16 cellular contexts compared by ENCODE assay signal in the genomic region with DNA sequence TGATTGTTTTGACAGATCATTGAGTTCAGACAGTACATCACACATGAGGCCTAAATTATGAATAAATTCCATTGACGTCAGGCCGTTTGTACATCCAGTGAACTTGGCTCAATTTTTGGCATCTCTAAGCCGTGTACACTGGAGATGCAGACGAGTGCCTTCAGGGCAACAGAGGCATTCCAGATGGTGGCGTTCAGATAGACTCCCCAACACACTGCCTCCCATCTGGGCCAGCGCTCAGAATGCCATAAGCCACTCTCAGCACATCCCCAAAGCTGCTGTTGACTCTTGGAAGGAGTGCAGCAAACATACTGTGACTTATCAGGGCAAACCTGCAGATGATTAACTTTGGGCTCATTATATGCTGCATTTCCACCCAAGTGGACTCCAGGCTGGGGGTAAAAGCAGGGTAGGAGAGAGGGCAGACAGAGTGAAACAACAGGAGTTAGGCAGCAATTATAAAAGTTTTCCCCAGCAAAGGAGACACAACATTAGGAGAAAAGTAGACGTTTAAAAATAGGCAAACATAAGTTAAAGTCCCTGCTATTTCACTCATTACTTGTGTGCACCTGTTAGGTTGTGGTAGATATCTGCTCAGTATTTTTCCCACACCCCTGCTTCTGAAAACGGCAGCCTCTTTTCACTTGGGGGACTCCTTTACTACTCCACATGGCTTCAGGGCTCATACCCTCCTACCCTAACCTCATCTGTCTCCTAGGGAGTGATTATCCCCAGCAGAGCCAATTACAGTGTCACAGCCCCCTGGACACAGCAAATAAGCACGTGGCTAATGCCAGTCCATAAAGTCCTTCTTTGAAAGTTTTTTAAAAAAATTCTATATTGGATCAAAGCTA.
DNase-seq lines count a peak whose midpoint lies in the region; ATAC-seq and TF ChIP-seq lines count a peak whose summit lies in the region.
"Had no signal": no experiment of that assay in that cellular context is flagged by ENCODE, and none has a peak within 500 bp of the region (broad histone marks: within the 10 kb centered on the region; RNA-seq: fewer than 3 reads in every experiment).

No MANE protein-coding gene starts in this region.

- no peaks in the 10 kb centered on the region for H3K27me3 Mint-ChIP-seq in stimulated activated naive CD8-positive, alpha-beta T cell treated with anti-CD3 and anti-CD28 coated beads, Interleukin-15, Interleukin-2, amounts not matched to agents 100 ng/mL and 50 ng/mL, for 24 hours
- H3K27me3 Mint-ChIP-seq in stimulated activated naive CD8-positive, alpha-beta T cell treated with anti-CD3 and anti-CD28 coated beads, Interleukin-15, amount 100 ng/mL, for 72 hours, result no peaks in the 10 kb centered on the region
- no peaks in the 10 kb centered on the region for H3K27me3 Mint-ChIP-seq in effector memory CD8-positive, alpha-beta T cell

- H3K36me3 Mint-ChIP-seq in stimulated activated naive CD8-positive, alpha-beta T cell treated with anti-CD3 and anti-CD28 coated beads, Interleukin-15, Interleukin-2, amounts not matched to agents 100 ng/mL and 50 ng/mL, for 24 hours (ENCODE audit: low read depth), result peaks cover 65% of the 10 kb centered on the region
- H3K36me3 Mint-ChIP-seq in effector memory CD8-positive, alpha-beta T cell (ENCODE audit: insufficient read depth), result no peaks in the 10 kb centered on the region

- TF ChIP-seq POLR2A in right lobe of liver (IDR thresholded peaks at IDR 0.05) (peak; percentile 58), GM18505 (IDR thresholded peaks at IDR 0.05; ENCODE audit: borderline replicate concordance, extremely low read depth, insufficient read depth, insufficient read length) (no peak)

- no peaks in the 10 kb centered on the region for H3K9me3 ChIP-seq in right lobe of liver
- H3K9me3 ChIP-seq: sigmoid colon, upper lobe of left lung had no signal

- peaks cover 39% of the 10 kb centered on the region for H3K4me1 Mint-ChIP-seq in stimulated activated naive CD8-positive, alpha-beta T cell treated with anti-CD3 and anti-CD28 coated beads, Interleukin-15, Interleukin-2, amounts not matched to agents 100 ng/mL and 50 ng/mL, for 24 hours (ENCODE audit: low read depth)
- H3K4me1 Mint-ChIP-seq in stimulated activated naive CD8-positive, alpha-beta T cell treated with anti-CD3 and anti-CD28 coated beads, Interleukin-15, amount 100 ng/mL, for 72 hours, result peaks cover 69% of the 10 kb centered on the region
- H3K4me1 Mint-ChIP-seq in effector memory CD8-positive, alpha-beta T cell (ENCODE audit: low read depth in 2 of 2), result peaks cover 33 to 46% of the 10 kb centered on the region in 2 donors

- intact Hi-C loops in right lobe of liver (cut with DNase I), result no loop called here

- peaks cover 19% of the 10 kb centered on the region for H3K9me3 Mint-ChIP-seq in stimulated activated naive CD8-positive, alpha-beta T cell treated with anti-CD3 and anti-CD28 coated beads, Interleukin-15, Interleukin-2, amounts not matched to agents 100 ng/mL and 50 ng/mL, for 24 hours
- peaks cover 17 to 19% of the 10 kb centered on the region in 2 donors for H3K9me3 Mint-ChIP-seq in stimulated activated naive CD8-positive, alpha-beta T cell treated with anti-CD3 and anti-CD28 coated beads, Interleukin-15, amount 100 ng/mL, for 72 hours
- peaks cover 2 to 15% of the 10 kb centered on the region in 2 donors for H3K9me3 Mint-ChIP-seq in effector memory CD8-positive, alpha-beta T cell

- DNase-seq in stimulated activated naive CD8-positive, alpha-beta T cell treated with anti-CD3 and anti-CD28 coated beads, Interleukin-15, amount 100 ng/mL, for 72 hours, result no peak
- no peak for DNase-seq in effector memory CD8-positive, alpha-beta T cell
- DNase-seq in right lobe of liver, result peak; percentile 28 to 82 (median 72)
- no peak for DNase-seq in GM13977 (ENCODE audit: low spot score)
- DNase-seq: ACHN, dermis blood vessel endothelial cell, Karpas-422, mesenchymal stem cell, NCI-H2081, sigmoid colon, T1000, upper lobe of left lung had no signal

- no peak for TF ChIP-seq CTCF in right lobe of liver (IDR thresholded peaks at IDR 0.05)
- no peak for TF ChIP-seq CTCF in GM13977 (IDR thresholded peaks at IDR 0.05; ENCODE audit: extremely low read depth, insufficient read depth, missing control alignments)

- WGBS in right lobe of liver (ENCODE audit: insufficient coverage, low coverage, low lambda C conversion rate, missing lambda C conversion rate), result 22% methylated on average over 9 of the region's 9 CpGs

- in situ Hi-C loops in GM13977 (cut with MboI; ENCODE audit: low pct_unique_long_range_greater_than_20kb, low sequenced_read_pairs, unreplicated experiment), result no loop called here

- H3K27me3 ChIP-seq in right lobe of liver, result no peaks in the 10 kb centered on the region
- H3K27me3 ChIP-seq: sigmoid colon, upper lobe of left lung had no signal

- ATAC-seq in stimulated activated naive CD8-positive, alpha-beta T cell treated with anti-CD3 and anti-CD28 coated beads, Interleukin-15, amount 100 ng/mL, for 72 hours, result no peak
- ATAC-seq in effector memory CD8-positive, alpha-beta T cell (replicated peaks), result no peak
- peak; percentile 77 to 88 (median 82) for ATAC-seq in right lobe of liver
- ATAC-seq in GM18505 (IDR thresholded peaks at IDR 0.05; ENCODE audit: unreplicated experiment), result no peak
- no peak for ATAC-seq in GM21825 (IDR thresholded peaks at IDR 0.05; ENCODE audit: unreplicated experiment)
- ATAC-seq in GM21576 (IDR thresholded peaks at IDR 0.05; ENCODE audit: unreplicated experiment), result no peak

- H3K27ac Mint-ChIP-seq in stimulated activated naive CD8-positive, alpha-beta T cell treated with anti-CD3 and anti-CD28 coated beads, Interleukin-15, Interleukin-2, amounts not matched to agents 100 ng/mL and 50 ng/mL, for 24 hours, result peak overlapping the region; percentile 54
- peak overlapping the region in 1 of 2 donors; percentile 75 for H3K27ac Mint-ChIP-seq in stimulated activated naive CD8-positive, alpha-beta T cell treated with anti-CD3 and anti-CD28 coated beads, Interleukin-15, amount 100 ng/mL, for 72 hours
- H3K27ac Mint-ChIP-seq in effector memory CD8-positive, alpha-beta T cell, result peak overlapping the region; percentile 24 to 89

- H3K27ac ChIP-seq in right lobe of liver, result peak overlapping the region; percentile 56 to 96 (median 78)
- H3K27ac ChIP-seq: upper lobe of left lung had no signal

- H3K36me3 ChIP-seq in right lobe of liver, result no peaks in the 10 kb centered on the region
- H3K36me3 ChIP-seq: sigmoid colon, upper lobe of left lung had no signal

- no peak overlapping the region for H3K4me3 Mint-ChIP-seq in stimulated activated naive CD8-positive, alpha-beta T cell treated with anti-CD3 and anti-CD28 coated beads, Interleukin-15, Interleukin-2, amounts not matched to agents 100 ng/mL and 50 ng/mL, for 24 hours
- H3K4me3 Mint-ChIP-seq in stimulated activated naive CD8-positive, alpha-beta T cell treated with anti-CD3 and anti-CD28 coated beads, Interleukin-15, amount 100 ng/mL, for 72 hours, result no peak overlapping the region
- H3K4me3 Mint-ChIP-seq in effector memory CD8-positive, alpha-beta T cell, result no peak overlapping the region

- H3K4me1 ChIP-seq in right lobe of liver, result peaks cover 0 to 46% (median 14%) of the 10 kb centered on the region in 4 donors

- no peak overlapping the region for H3K4me3 ChIP-seq in right lobe of liver
- H3K4me3 ChIP-seq: sigmoid colon, upper lobe of left lung had no signal

Comparison
In these comparisons a context has a peak if more than half of its experiments do, and no peak if none do; other contexts are left out.
1. ATAC-seq: peak in right lobe of liver (4 of 4); none in stimulated activated naive CD8-positive, alpha-beta T cell treated with anti-CD3 and anti-CD28 coated beads, Interleukin-15, amount 100 ng/mL, for 72 hours (single experiment), effector memory CD8-positive, alpha-beta T cell (single experiment), GM18505 (single experiment), GM21825 (single experiment) and GM21576 (single experiment).
2. DNase-seq: peak in right lobe of liver (3 of 3); none in stimulated activated naive CD8-positive, alpha-beta T cell treated with anti-CD3 and anti-CD28 coated beads, Interleukin-15, amount 100 ng/mL, for 72 hours (0 of 2), effector memory CD8-positive, alpha-beta T cell (0 of 3) and GM13977 (single experiment).